Comparison of ENCODE assay signal across 8 cellular contexts in genomic region chr10:108544500-108545120, GRCh38.
A peak's percentile ranks its signal among the peaks of the same experiment; 100 is the strongest.
DNase-seq lines count a peak whose midpoint lies in the region; ATAC-seq and TF ChIP-seq lines count a peak whose summit lies in the region.

No MANE protein-coding gene starts in this region.

- H3K4me3 ChIP-seq in cardiac muscle cell, result no peak overlapping the region
- H3K4me3 ChIP-seq in psoas muscle, result no peak overlapping the region

- intact Hi-C loops in psoas muscle (cut with DNase I), result no loop called here

- ATAC-seq in GM18498 (IDR thresholded peaks at IDR 0.05; ENCODE audit: unreplicated experiment), result peak; percentile 81
- ATAC-seq in HG02840 (IDR thresholded peaks at IDR 0.05; ENCODE audit: low FRiP score, unreplicated experiment), result peak; percentile 68
- no peak for ATAC-seq in psoas muscle

- DNase-seq in AML-193 (lab: John Stamatoyannopoulos, UW), result peak; percentile 5 to 19
- DNase-seq in NCI-H1092 treated with DMSO at 0.1 percent for 48 hours (lab: John Stamatoyannopoulos, UW), result peak; percentile 7
- DNase-seq in activated CD4-positive, alpha-beta T cell treated with anti-CD3 and anti-CD28 coated beads, Interleukin-2, amount 10 ng/mL, durations not matched to agents 7 days and 5 days, result peak; percentile 32
- DNase-seq in cardiac muscle cell (ENCODE audit: low read depth in 1 of 2, low spot score in 1 of 2), result peak; percentile 70 to 72
- DNase-seq in psoas muscle, result peak; percentile 42 to 54
- DNase-seq in NCI-H187 treated with DMSO at 0.1 percent for 48 hours (lab: John Stamatoyannopoulos, UW), result no peak

- 31 to 34% (median 32%) methylated on average over 10 of the region's 10 CpGs for WGBS in psoas muscle, 3 donors

- H3K9me3 Mint-ChIP-seq in activated CD4-positive, alpha-beta T cell treated with anti-CD3 and anti-CD28 coated beads, Interleukin-2, amount 10 ng/mL, durations not matched to agents 7 days and 5 days, result no peaks in the 10 kb centered on the region

- no peaks in the 10 kb centered on the region for H3K36me3 ChIP-seq in cardiac muscle cell
- H3K36me3 ChIP-seq in psoas muscle (ENCODE audit: insufficient read depth in 1 of 2, low read depth in 1 of 2), result no peaks in the 10 kb centered on the region

- H3K27me3 Mint-ChIP-seq in activated CD4-positive, alpha-beta T cell treated with anti-CD3 and anti-CD28 coated beads, Interleukin-2, amount 10 ng/mL, durations not matched to agents 7 days and 5 days, result no peaks in the 10 kb centered on the region

- POLR2A ChIA-PET in activated CD4-positive, alpha-beta T cell treated with anti-CD3 and anti-CD28 coated beads, Interleukin-2, amount 10 ng/mL, durations not matched to agents 7 days and 5 days (lab: Charles Lee), result no interaction called here

- H3K27me3 ChIP-seq in cardiac muscle cell, result no peaks in the 10 kb centered on the region
- no peaks in the 10 kb centered on the region for H3K27me3 ChIP-seq in psoas muscle (ENCODE audit: insufficient read depth in 3 of 3, low read length in 2 of 3)

- no peaks in the 10 kb centered on the region for H3K4me1 ChIP-seq in cardiac muscle cell (ENCODE audit: low read depth)
- no peaks in the 10 kb centered on the region for H3K4me1 ChIP-seq in psoas muscle

- H3K36me3 Mint-ChIP-seq in activated CD4-positive, alpha-beta T cell treated with anti-CD3 and anti-CD28 coated beads, Interleukin-2, amount 10 ng/mL, durations not matched to agents 7 days and 5 days (ENCODE audit: low read depth), result no peaks in the 10 kb centered on the region

- no peak overlapping the region for H3K4me3 Mint-ChIP-seq in activated CD4-positive, alpha-beta T cell treated with anti-CD3 and anti-CD28 coated beads, Interleukin-2, amount 10 ng/mL, durations not matched to agents 7 days and 5 days

- no peaks in the 10 kb centered on the region for H3K4me1 Mint-ChIP-seq in activated CD4-positive, alpha-beta T cell treated with anti-CD3 and anti-CD28 coated beads, Interleukin-2, amount 10 ng/mL, durations not matched to agents 7 days and 5 days

- peak; percentile 92 for TF ChIP-seq CTCF in cardiac muscle cell (IDR thresholded peaks at IDR 0.05; ENCODE audit: low read depth, low read length)
- TF ChIP-seq CTCF in psoas muscle (IDR thresholded peaks at IDR 0.05), result peak; percentile 47

- H3K9me3 ChIP-seq in cardiac muscle cell (ENCODE audit: low read depth) (no peaks in the 10 kb centered on the region), psoas muscle (no peaks in the 10 kb centered on the region)

- CTCF ChIA-PET in activated CD4-positive, alpha-beta T cell treated with anti-CD3 and anti-CD28 coated beads, Interleukin-2, amount 10 ng/mL, durations not matched to agents 7 days and 5 days (lab: Charles Lee), result no interaction called here

- H3K27ac ChIP-seq in cardiac muscle cell, result no peak overlapping the region
- H3K27ac ChIP-seq in psoas muscle, result no peak overlapping the region

- no peak overlapping the region for H3K27ac Mint-ChIP-seq in activated CD4-positive, alpha-beta T cell treated with anti-CD3 and anti-CD28 coated beads, Interleukin-2, amount 10 ng/mL, durations not matched to agents 7 days and 5 days

Comparison
In these comparisons a context has a peak if more than half of its experiments do, and no peak if none do; other contexts are left out.
1. ATAC-seq: peak in GM18498 (single experiment) and HG02840 (single experiment); none in psoas muscle (0 of 4).